In genomic region chr14:56891226-56891625, GRCh38 we compare ENCODE assay signal across 28 cellular contexts.
DNase-seq lines count a peak whose midpoint lies in the region; ATAC-seq and TF ChIP-seq lines count a peak whose summit lies in the region.
"Had no signal": no experiment of that assay in that cellular context is flagged by ENCODE, and none has a peak within 500 bp of the region (broad histone marks: within the 10 kb centered on the region; RNA-seq: fewer than 3 reads in every experiment).

No MANE protein-coding gene starts in this region.

- H3K9me3 ChIP-seq in HEK293 (ENCODE audit: control insufficient read depth, insufficient read depth, low read depth, low read length) (no peaks in the 10 kb centered on the region), SJCRH30 (replicated peaks) (no peaks in the 10 kb centered on the region), osteoblast (ENCODE audit: low read depth, low read length) (no peaks in the 10 kb centered on the region)
- H3K9me3 ChIP-seq: Caco-2, MG63, Peyer's patch had no signal

- H4K20me1 ChIP-seq in osteoblast (ENCODE audit: insufficient read depth, low read length) = no peaks in the 10 kb centered on the region

- H3K79me2 ChIP-seq in osteoblast (ENCODE audit: insufficient read depth, low read length) = no peaks in the 10 kb centered on the region

- ATAC-seq in HG03354 (IDR thresholded peaks at IDR 0.05; ENCODE audit: poor library complexity, severe bottlenecking, unreplicated experiment) = no peak
- ATAC-seq: activated T-cell treated with anti-CD3 and anti-CD28 coated beads, Interleukin-2, amount 50 U/mL, for 72 hours; esophagus mucosa; left lobe of liver had no signal

- POLR2A ChIA-PET in HEK293 (lab: Yijun Ruan, JAX) = no interaction called here

- H3K4me1 ChIP-seq in HEK293 (ENCODE audit: control insufficient read depth, insufficient read depth, low read length) (peaks cover 7% of the 10 kb centered on the region), SJCRH30 (peaks cover 5% of the 10 kb centered on the region; the same call in 1 of the 2 replicates), osteoblast (ENCODE audit: insufficient read depth, low read length) (no peaks in the 10 kb centered on the region)
- H3K4me1 ChIP-seq: Caco-2, Peyer's patch had no signal

- no peaks in the 10 kb centered on the region for H3K36me3 ChIP-seq in HEK293 (ENCODE audit: control insufficient read depth in 2 of 2, insufficient read depth in 1 of 2, low read length in 2 of 2)
- no peaks in the 10 kb centered on the region for H3K36me3 ChIP-seq in SJCRH30
- H3K36me3 ChIP-seq in osteoblast (ENCODE audit: insufficient read depth, low read length) = no peaks in the 10 kb centered on the region
- H3K36me3 ChIP-seq: MG63, Peyer's patch had no signal

- H3K4me3 ChIP-seq in HEK293 (ENCODE audit: low read depth, low read length) (no peak overlapping the region), SJCRH30 (no peak overlapping the region), osteoblast (ENCODE audit: insufficient read depth, low read length) (no peak overlapping the region)
- H3K4me3 ChIP-seq: MG63, Peyer's patch, smooth muscle cell had no signal

- peak; percentile 65 to 88 for DNase-seq in NCI-H524 (lab: John Stamatoyannopoulos, UW)
- DNase-seq in SJCRH30 = peak; percentile 3 to 32
- peak; percentile 26 for DNase-seq in osteoblast (ENCODE audit: insufficient read length, low spot score, missing footprints)
- no peak for DNase-seq in activated CD4-positive, alpha-beta T cell treated with anti-CD3 and anti-CD28 coated beads for 4 hours
- no peak for DNase-seq in islet precursor cell
- DNase-seq: activated CD4-positive, alpha-beta T cell treated with anti-CD3 and anti-CD28 coated beads for 48 hours; activated naive CD4-positive, alpha-beta T cell treated with Interleukin-2 at 50 U/mL for 16 hours; activated T-cell treated with anti-CD3 and anti-CD28 coated beads, Interleukin-2, amount 50 U/mL, for 72 hours; amniotic stem cell; C1 segment of cervical spinal cord; Caco-2; cortex of kidney; foreskin melanocyte; hippocampal formation; immature natural killer cell; mesendoderm; MG63; naive B cell; NCI-H1694; NCI-H774; nucleus accumbens; Peyer's patch; substantia nigra had no signal

- no peak for TF ChIP-seq CTCF in HEK293 (tag by site-specific recombination; IDR thresholded peaks at IDR 0.05)
- TF ChIP-seq CTCF in osteoblast (IDR thresholded peaks at IDR 0.05; ENCODE audit: extremely low read depth, low read depth, low read length) = no peak

- H3K27ac ChIP-seq in HEK293 (ENCODE audit: extremely low read depth, low read depth, low read length) (no peak overlapping the region), SJCRH30 (no peak overlapping the region), osteoblast (ENCODE audit: low read depth, low read length) (no peak overlapping the region)
- H3K27ac ChIP-seq: Peyer's patch had no signal

- H3K27me3 ChIP-seq in SJCRH30 = no peaks in the 10 kb centered on the region
- H3K27me3 ChIP-seq in osteoblast (ENCODE audit: insufficient read depth, low read length) = no peaks in the 10 kb centered on the region
- H3K27me3 ChIP-seq: MG63, Peyer's patch had no signal

- CTCF ChIA-PET in HEK293 (lab: Yijun Ruan, JAX) = interaction anchor here (0.6 kb wide), 1 partner anchor 29 kb away, joined by 4 read pairs; no protein-coding TSS in a partner anchor

- no peak overlapping the region for H3K4me2 ChIP-seq in osteoblast (ENCODE audit: insufficient read depth, low read length)
- H3K4me2 ChIP-seq: smooth muscle cell had no signal

- H2AFZ ChIP-seq in osteoblast (ENCODE audit: low read length) = no peak overlapping the region

TF ChIP-seq in HEK293, 187 proteins besides CTCF, POLR2A, EP300 and RAD21:
- TF ChIP-seq ZNF335 (tag by site-specific recombination; conservative IDR thresholded peaks at IDR 0.05) (0 out of 2 replicates have a peak, but pooled peaks have one; percentile 17), ZNF302 (tag by site-specific recombination; IDR thresholded peaks at IDR 0.05; ENCODE audit: low read depth) (no peak)
TF ChIP-seq in HEK293: peak in this region for 1.

Comparison
In these comparisons a context has a peak if more than half of its experiments do, and no peak if none do; other contexts are left out.
1. DNase-seq: peak in NCI-H524 (2 of 2), SJCRH30 (2 of 2) and osteoblast (single experiment); none in activated CD4-positive, alpha-beta T cell treated with anti-CD3 and anti-CD28 coated beads for 4 hours (0 of 2) and islet precursor cell (single experiment).